In genomic region chr6:155171747-155172191, GRCh38 we compare ENCODE assay signal across 7 cellular contexts.
DNase-seq lines count a peak whose midpoint lies in the region; ATAC-seq, FAIRE-seq and TF ChIP-seq lines count a peak whose summit lies in the region.

No MANE protein-coding gene starts in this region.

- peaks cover 34% of the 10 kb centered on the region for H3K4me1 Mint-ChIP-seq in astrocyte (ENCODE audit: low read depth, unreplicated experiment)

- peaks cover 23% of the 10 kb centered on the region for H3K4me1 ChIP-seq in astrocyte (ENCODE audit: insufficient read depth, low read length)
- peaks cover 19% of the 10 kb centered on the region for H3K4me1 ChIP-seq in osteoblast (ENCODE audit: insufficient read depth, low read length)
- H3K4me1 ChIP-seq in foreskin keratinocyte, result peaks cover 8% of the 10 kb centered on the region

- H3K9ac ChIP-seq in astrocyte (ENCODE audit: low read length), result peak overlapping the region; percentile 63

- peak overlapping the region; percentile 91 for H3K27ac Mint-ChIP-seq in astrocyte (ENCODE audit: unreplicated experiment)

- H3K4me3 ChIP-seq in astrocyte (ENCODE audit: insufficient read depth, low read depth, low read length), result peak overlapping the region; percentile 39
- H3K4me3 ChIP-seq in osteoblast (ENCODE audit: insufficient read depth, low read length), result peak overlapping the region; percentile 43

- H3K9me3 Mint-ChIP-seq in astrocyte (ENCODE audit: unreplicated experiment), result no peaks in the 10 kb centered on the region

- peak overlapping the region; percentile 78 for H3K4me2 ChIP-seq in astrocyte (ENCODE audit: low read length)
- H3K4me2 ChIP-seq in osteoblast (ENCODE audit: insufficient read depth, low read length), result peak overlapping the region; percentile 77

- peak; percentile 15 for ATAC-seq in GM19395 (IDR thresholded peaks at IDR 0.05; ENCODE audit: unreplicated experiment)
- ATAC-seq in HG03460 (IDR thresholded peaks at IDR 0.05; ENCODE audit: unreplicated experiment), result peak; percentile 3
- no peak for ATAC-seq in HG02763 (IDR thresholded peaks at IDR 0.05; ENCODE audit: unreplicated experiment)
- ATAC-seq in foreskin keratinocyte, result no peak

- peak; percentile 85 for DNase-seq in astrocyte (ENCODE audit: low read depth)
- no peak for DNase-seq in osteoblast (ENCODE audit: insufficient read length, low spot score, missing footprints)
- DNase-seq in AG08395 (ENCODE audit: low spot score), result no peak
- DNase-seq in foreskin keratinocyte, result no peak

- H4K20me1 ChIP-seq in astrocyte (ENCODE audit: insufficient read depth, low read length) (no peaks in the 10 kb centered on the region), osteoblast (ENCODE audit: insufficient read depth, low read length) (no peaks in the 10 kb centered on the region)

- H3K36me3 ChIP-seq in astrocyte (ENCODE audit: insufficient read depth, low read length) (no peaks in the 10 kb centered on the region), osteoblast (ENCODE audit: insufficient read depth, low read length) (peaks cover 11% of the 10 kb centered on the region)

- no peak overlapping the region for H3K4me3 Mint-ChIP-seq in astrocyte (ENCODE audit: unreplicated experiment)

- no peaks in the 10 kb centered on the region for H3K27me3 ChIP-seq in astrocyte (ENCODE audit: insufficient read depth, low read length)
- no peaks in the 10 kb centered on the region for H3K27me3 ChIP-seq in osteoblast (ENCODE audit: insufficient read depth, low read length)
- H3K27me3 ChIP-seq in foreskin keratinocyte, result no peaks in the 10 kb centered on the region

- H3K36me3 Mint-ChIP-seq in astrocyte (ENCODE audit: low read depth, unreplicated experiment), result peaks cover 9% of the 10 kb centered on the region

- H3K79me2 ChIP-seq in astrocyte (ENCODE audit: insufficient read depth, low read length), result no peaks in the 10 kb centered on the region
- no peaks in the 10 kb centered on the region for H3K79me2 ChIP-seq in osteoblast (ENCODE audit: insufficient read depth, low read length)

- no peak for TF ChIP-seq CTCF in astrocyte (IDR thresholded peaks at IDR 0.05; ENCODE audit: insufficient read depth, low read depth, low read length)
- no peak for TF ChIP-seq CTCF in osteoblast (IDR thresholded peaks at IDR 0.05; ENCODE audit: extremely low read depth, low read depth, low read length)
- no peak for TF ChIP-seq CTCF in foreskin keratinocyte (conservative IDR thresholded peaks at IDR 0.05)

- H3K27ac ChIP-seq in astrocyte (ENCODE audit: low read depth, low read length) (peak overlapping the region; percentile 81), osteoblast (ENCODE audit: low read depth, low read length) (peak overlapping the region; percentile 68), foreskin keratinocyte (no peak overlapping the region)

- H2AFZ ChIP-seq in astrocyte (ENCODE audit: low read depth, low read length) (no peak overlapping the region), osteoblast (ENCODE audit: low read length) (no peak overlapping the region)

- H3K27me3 Mint-ChIP-seq in astrocyte (ENCODE audit: low read depth, unreplicated experiment), result no peaks in the 10 kb centered on the region

- no peaks in the 10 kb centered on the region for H3K9me3 ChIP-seq in astrocyte (ENCODE audit: insufficient read depth, low read depth, low read length)
- no peaks in the 10 kb centered on the region for H3K9me3 ChIP-seq in osteoblast (ENCODE audit: low read depth, low read length)

- FAIRE-seq in astrocyte (lab: Jason Lieb, UNC), result no peak

Comparison
In these comparisons a context has a peak if more than half of its experiments do, and no peak if none do; other contexts are left out.
1. ATAC-seq: peak in GM19395 (single experiment) and HG03460 (single experiment); none in HG02763 (single experiment) and foreskin keratinocyte (single experiment).